In the genomic region with DNA sequence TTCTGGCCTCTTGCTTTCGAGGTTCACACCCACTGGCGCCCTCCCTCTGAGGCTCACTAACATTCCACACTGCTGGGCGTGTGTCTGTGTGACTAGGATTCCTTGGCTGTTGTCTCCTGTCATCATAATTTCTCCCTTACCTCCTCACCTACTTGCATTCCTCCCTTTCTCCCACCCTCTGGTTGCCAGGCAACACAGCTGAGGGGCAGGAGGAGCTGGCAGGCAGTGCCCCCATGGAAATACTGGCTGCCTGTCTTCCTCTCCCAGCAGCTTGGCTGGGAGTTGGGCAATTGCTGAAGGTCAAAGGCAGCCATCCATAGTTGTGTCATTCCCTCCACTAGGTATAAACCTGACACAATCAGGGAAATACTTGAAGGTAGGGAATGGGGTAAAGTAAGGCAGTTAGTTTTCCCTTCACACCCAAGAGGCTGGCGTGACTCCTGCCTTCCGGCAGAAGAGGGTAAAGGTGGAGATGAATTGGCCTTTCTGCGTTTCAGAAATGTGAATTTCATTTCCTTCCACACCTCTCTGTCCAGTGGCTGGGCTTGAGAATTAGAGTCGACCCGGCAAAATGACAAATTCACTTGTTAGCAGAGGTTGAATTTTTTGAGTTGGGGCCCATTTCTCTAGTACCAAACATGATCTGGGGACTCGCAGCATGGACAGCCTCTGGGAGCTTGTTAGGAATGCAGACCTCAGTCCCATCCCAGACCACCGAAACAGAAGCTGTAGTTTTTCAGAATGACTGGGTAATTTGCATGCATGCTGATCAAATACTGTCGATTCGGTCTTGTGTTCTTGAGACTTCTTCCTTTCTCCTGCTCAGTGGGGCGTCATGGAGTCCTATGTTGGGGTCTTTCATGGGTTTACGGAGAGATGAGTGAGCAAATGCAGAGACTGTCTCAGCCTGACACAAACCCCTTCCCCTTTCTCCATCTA, we compare ENCODE assay signal across 9 cellular contexts. TPM values are rescaled to one million over a fixed set of nuclear protein-coding genes. Genes with fewer than 3 reads are reported as not detected.
DNase-seq lines count a peak whose midpoint lies in the region; ATAC-seq and TF ChIP-seq lines count a peak whose summit lies in the region.
"Had no signal": no experiment of that assay in that cellular context is flagged by ENCODE, and none has a peak within 500 bp of the region (broad histone marks: within the 10 kb centered on the region; RNA-seq: fewer than 3 reads in every experiment).

No MANE protein-coding gene starts in this region.

- peak overlapping the region; percentile 77 for H2BK5ac ChIP-seq in IMR-90 (ENCODE audit: low read depth, low read length, poor library complexity, severe bottlenecking)

- H4K8ac ChIP-seq in IMR-90 (ENCODE audit: low read depth in 2 of 2, low read length in 2 of 2): peak overlapping the region; percentile 66 to 80

- H3K14ac ChIP-seq in IMR-90 (replicated peaks; ENCODE audit: low read depth, low read length): peak overlapping the region; percentile 92

- no TSS peak for BruUV-seq in IMR-90 (replicated peaks; lab: Mats Ljungman, UMichigan)

- H3K4me1 ChIP-seq in IMR-90 (ENCODE audit: control insufficient read depth, insufficient read depth, low read length): peaks cover 23% of the 10 kb centered on the region
- H3K4me1 ChIP-seq in esophagus (ENCODE audit: control insufficient read depth in 2 of 2, insufficient read depth in 2 of 2, low read length in 1 of 2): peaks cover 2 to 17% of the 10 kb centered on the region in 2 donors
- no peaks in the 10 kb centered on the region for H3K4me1 ChIP-seq in rectal smooth muscle tissue (ENCODE audit: control insufficient read depth, insufficient read depth, low read length)

- H3K23ac ChIP-seq in IMR-90 (ENCODE audit: low read depth, low read length): peak overlapping the region; percentile 88

- H4K5ac ChIP-seq in IMR-90 (ENCODE audit: low read depth, low read length): peak overlapping the region; percentile 80

- H3K27me3 ChIP-seq in IMR-90 (ENCODE audit: control insufficient read depth, insufficient read depth, low read length) (no peaks in the 10 kb centered on the region), esophagus (ENCODE audit: control insufficient read depth in 1 of 2, insufficient read depth in 2 of 2, low read length in 2 of 2) (no peaks in the 10 kb centered on the region), rectal smooth muscle tissue (ENCODE audit: control insufficient read depth, insufficient read depth, low read length) (no peaks in the 10 kb centered on the region)
- H3K27me3 ChIP-seq: tibial nerve had no signal

- intact Hi-C loops in IMR-90 (cut with micrococcal nuclease): no loop called here
- intact Hi-C loops in CD14-positive monocyte (cut with micrococcal nuclease): no loop called here

- no peaks in the 10 kb centered on the region for H3K36me3 Mint-ChIP-seq in CD14-positive monocyte

- no peak for TF ChIP-seq RAD21 in IMR-90 (IDR thresholded peaks at IDR 0.05; ENCODE audit: low read length)

- H2AK9ac ChIP-seq in IMR-90 (replicated peaks; ENCODE audit: low read depth, low read length, poor library complexity): peak overlapping the region; percentile 85

- H3K9me3 ChIP-seq in IMR-90 (ENCODE audit: control insufficient read depth, insufficient read depth, low read length): peaks cover 2% of the 10 kb centered on the region; the same call in 1 of the 2 replicates
- no peaks in the 10 kb centered on the region for H3K9me3 ChIP-seq in esophagus (ENCODE audit: control insufficient read depth in 2 of 2, insufficient read depth in 1 of 2, low read depth in 1 of 2, low read length in 1 of 2)

- TF ChIP-seq POLR2A in IMR-90 (IDR thresholded peaks at IDR 0.05; ENCODE audit: low read depth, low read length): no peak

- peak overlapping the region; percentile 91 for H2BK120ac ChIP-seq in IMR-90 (ENCODE audit: low read depth, low read length)

- peak overlapping the region; percentile 75 for H4K91ac ChIP-seq in IMR-90 (ENCODE audit: insufficient read depth, low read depth, low read length)

- dilution Hi-C loops in IMR-90 (cut with HindIII; ENCODE audit: low sequenced_read_pairs, unreplicated experiment): no loop called here

- DNase-seq in IMR-90: no peak
- no peak for DNase-seq in CD14-positive monocyte (ENCODE audit: low spot score)
- DNase-seq in stimulated activated CD8-positive, alpha-beta memory T cell treated with anti-CD3 and anti-CD28 coated beads, Interleukin-4, amount 100 ng/mL, for 48 hours: no peak

- WGBS in IMR-90 (ENCODE audit: extremely low coverage in 2 of 2, insufficient read length in 1 of 2), 2 experiments: no CpG with 5 or more reads among the region's 14 CpGs
- 73 to 74% methylated on average over 14 of the region's 14 CpGs for WGBS in esophagus, 2 donors

- CTCF ChIA-PET in IMR-90 (lab: Yijun Ruan, JAX): no interaction called here

- H3K56ac ChIP-seq in IMR-90 (ENCODE audit: extremely low read depth, insufficient read depth, low read length): peak overlapping the region; percentile 27; the same call in 1 of the 2 replicates

- peaks cover 0 to 15% of the 10 kb centered on the region in 2 experiments; a peak in 1 of 4 replicates for H3K79me1 ChIP-seq in IMR-90 (ENCODE audit: low read depth in 1 of 2, low read length in 2 of 2)

- peaks cover 0 to 6% (median 2%) of the 10 kb centered on the region in 7 donors for H3K9me3 Mint-ChIP-seq in CD14-positive monocyte

- H3K18ac ChIP-seq in IMR-90 (ENCODE audit: low read depth, low read length): peak overlapping the region; percentile 88

- no peaks in the 10 kb centered on the region for H3K36me3 ChIP-seq in IMR-90 (ENCODE audit: control insufficient read depth, insufficient read depth, low read length)
- H3K36me3 ChIP-seq in esophagus (ENCODE audit: control insufficient read depth in 2 of 2, insufficient read depth in 2 of 2, low read length in 1 of 2): no peaks in the 10 kb centered on the region
- no peaks in the 10 kb centered on the region for H3K36me3 ChIP-seq in rectal smooth muscle tissue (ENCODE audit: control insufficient read depth, insufficient read depth, low read length)
- H3K36me3 ChIP-seq: tibial nerve had no signal

- H3K27ac ChIP-seq in IMR-90 (ENCODE audit: insufficient read depth, low read length) (peak overlapping the region; percentile 84), esophagus (ENCODE audit: low read depth in 2 of 2, low read length in 1 of 2) (peak overlapping the region; percentile 87 to 90), rectal smooth muscle tissue (ENCODE audit: low read depth, low read length) (peak overlapping the region; percentile 45)

- H3K27me3 Mint-ChIP-seq in CD14-positive monocyte (ENCODE audit: low read depth in 3 of 3): peaks cover 0 to 5% (median 5%) of the 10 kb centered on the region in 3 donors

- TF ChIP-seq CTCF in IMR-90 (conservative IDR thresholded peaks at IDR 0.05; ENCODE audit: low read depth, low read length) (no peak), CD14-positive monocyte (IDR thresholded peaks at IDR 0.05) (no peak)

- in situ Hi-C loops in IMR-90 (cut with MboI; ENCODE audit: low sequenced_read_pairs): no loop called here

- POLR2A ChIA-PET in IMR-90 (lab: Charles Lee; ENCODE audit: unreplicated experiment): interaction anchor here (0.6 kb wide), 1 partner anchor 8 kb away, joined by 5 read pairs; no protein-coding TSS in a partner anchor

- H3K4me1 Mint-ChIP-seq in CD14-positive monocyte: peaks cover 30% of the 10 kb centered on the region

- peaks cover 25% of the 10 kb centered on the region for H3K9me1 ChIP-seq in IMR-90 (ENCODE audit: insufficient read depth, low read length)

- H3K4ac ChIP-seq in IMR-90 (ENCODE audit: low read depth, low read length): peak overlapping the region; percentile 93

- no peak overlapping the region for H3K27ac Mint-ChIP-seq in CD14-positive monocyte

- no peaks in the 10 kb centered on the region for H4K20me1 ChIP-seq in IMR-90 (ENCODE audit: insufficient read depth, low read length)

- peak overlapping the region; percentile 7; the same call in 2 of the 3 replicates for H2BK15ac ChIP-seq in IMR-90 (ENCODE audit: low read depth, low read length)

- peak overlapping the region; percentile 72 for H2AFZ ChIP-seq in IMR-90 (replicated peaks; ENCODE audit: low read length, poor library complexity)

- H2AK5ac ChIP-seq in IMR-90 (ENCODE audit: low read depth, low read length): peak overlapping the region; percentile 96

- no peak overlapping the region for H3K4me3 Mint-ChIP-seq in CD14-positive monocyte

- H2BK20ac ChIP-seq in IMR-90 (ENCODE audit: low read depth, low read length): peak overlapping the region; percentile 89

- peak overlapping the region; percentile 39; the same call in 1 of the 2 replicates for H3K4me2 ChIP-seq in IMR-90 (ENCODE audit: low read depth, low read length)

- peak; percentile 40 for ATAC-seq in GM18502 (IDR thresholded peaks at IDR 0.05; ENCODE audit: poor library complexity, unreplicated experiment)
- ATAC-seq in IMR-90 (ENCODE audit: low read depth): no peak
- ATAC-seq in HG02588 (IDR thresholded peaks at IDR 0.05; ENCODE audit: unreplicated experiment): no peak
- ATAC-seq in GM18868 (IDR thresholded peaks at IDR 0.05; ENCODE audit: unreplicated experiment): no peak

- H3K9ac ChIP-seq in IMR-90 (ENCODE audit: low read depth, low read length): no peak overlapping the region
- H3K9ac ChIP-seq in rectal smooth muscle tissue (ENCODE audit: low read length): no peak overlapping the region

- H3K4me3 ChIP-seq in IMR-90 (ENCODE audit: insufficient read depth, low read depth, low read length) (no peak overlapping the region), esophagus (ENCODE audit: low read depth in 1 of 2, low read length in 2 of 2) (no peak overlapping the region), rectal smooth muscle tissue (ENCODE audit: low read length) (no peak overlapping the region)
- H3K4me3 ChIP-seq: tibial nerve had no signal

TF ChIP-seq in IMR-90, 13 proteins besides CTCF, POLR2A, EP300 and RAD21:
- TF ChIP-seq NFE2L2 (IDR thresholded peaks at IDR 0.05; ENCODE audit: low read depth, low read length): no peak
- peak; percentile 65 for TF ChIP-seq CEBPB (IDR thresholded peaks at IDR 0.05; ENCODE audit: low read depth, low read length)

RNA-seq across cellular contexts. Expression of a gene that starts 24.3 kb away (rescaled TPM):
- total RNA-seq in IMR-90 (2012; rRNA removed): 137 and 570 TPM in 2 replicates
- polyA plus RNA-seq in IMR-90 (2012; rRNA removed): 106 and 201 TPM in 2 replicates
- 69.6 and 82.0 TPM in 2 replicates for polyA plus RNA-seq in IMR-90 (2012; cell fraction: cytosol; rRNA removed)
- polyA plus RNA-seq in IMR-90 (2012; cell fraction: nucleus; rRNA removed; ENCODE audit: low replicate concordance): 81.8 and 230 TPM in 2 replicates
- 1,000 to 10,000 TPM; 1,597 to 1,599 TPM for polyA plus RNA-seq in esophagus
- 1 to 10 TPM; 2.7 to 3.1 TPM for polyA plus RNA-seq in CD14-positive monocyte

Comparison
In these comparisons a context has a peak if more than half of its experiments do, and no peak if none do; other contexts are left out.
1. RNA of a gene that starts 24.3 kb away (polyA plus RNA-seq): 1,597 to 1,599 TPM in esophagus and 69.6 to 230 TPM in IMR-90; 2.7 to 3.1 TPM in CD14-positive monocyte; every median in the first group is over 10 times any median in the second.
2. Peak in every context shown above with its lines, with median percentiles within 50 percentile points of each other: H3K27ac ChIP-seq.